In genomic region chr1:101136739-101137138, GRCh38 we compare ENCODE assay signal across 1 cellular context.
A peak's percentile ranks its signal among the peaks of the same experiment; 100 is the strongest.
TF ChIP-seq lines count a peak whose summit lies in the region.

No MANE protein-coding gene starts in this region.

TF ChIP-seq in HepG2, 621 proteins besides CTCF, POLR2A, EP300 and RAD21 (continued from another document):
- TF ChIP-seq E2F1 (CRISPR knock-in tag; IDR thresholded peaks at IDR 0.05), result no peak
- peak; percentile 38; the same call in 1 of the 2 replicates for TF ChIP-seq DPF2 (CRISPR knock-in tag; IDR thresholded peaks at IDR 0.05; ENCODE audit: borderline replicate concordance, low read depth)
- TF ChIP-seq ZNF333 (CRISPR knock-in tag; IDR thresholded peaks at IDR 0.05; ENCODE audit: borderline replicate concordance), result no peak
- no peak for TF ChIP-seq ATF4 (CRISPR knock-in tag; IDR thresholded peaks at IDR 0.05)
- TF ChIP-seq MED1 (CRISPR knock-in tag; IDR thresholded peaks at IDR 0.05), result peak; percentile 13; the same call in 1 of the 2 replicates
- TF ChIP-seq MXD4 (CRISPR knock-in tag; IDR thresholded peaks at IDR 0.05), result no peak
- TF ChIP-seq RXRB (CRISPR knock-in tag; IDR thresholded peaks at IDR 0.05; ENCODE audit: borderline replicate concordance), result peak; percentile 62; the same call in 1 of the 2 replicates
- TF ChIP-seq TBX2 (CRISPR knock-in tag; IDR thresholded peaks at IDR 0.05; ENCODE audit: borderline replicate concordance), result peak; percentile 21; the same call in 1 of the 2 replicates
- peak; percentile 42 for TF ChIP-seq TBL1XR1 (IDR thresholded peaks at IDR 0.05; ENCODE audit: borderline replicate concordance, low read length, partially characterized antibody)
- no peak for TF ChIP-seq KLF11 (CRISPR knock-in tag; IDR thresholded peaks at IDR 0.05)
- TF ChIP-seq ZNF713 (CRISPR knock-in tag; IDR thresholded peaks at IDR 0.05), result no peak
- no peak for TF ChIP-seq YY1 (IDR thresholded peaks at IDR 0.05; ENCODE audit: insufficient read depth, insufficient replicate concordance, low read depth, low read length)
- peak; percentile 91 for TF ChIP-seq ZNF609 (CRISPR knock-in tag; IDR thresholded peaks at IDR 0.05; ENCODE audit: borderline replicate concordance)
- TF ChIP-seq GZF1 (CRISPR knock-in tag; IDR thresholded peaks at IDR 0.05), result no peak
